ENCODE assay signal across 18 cellular contexts in the genomic region with DNA sequence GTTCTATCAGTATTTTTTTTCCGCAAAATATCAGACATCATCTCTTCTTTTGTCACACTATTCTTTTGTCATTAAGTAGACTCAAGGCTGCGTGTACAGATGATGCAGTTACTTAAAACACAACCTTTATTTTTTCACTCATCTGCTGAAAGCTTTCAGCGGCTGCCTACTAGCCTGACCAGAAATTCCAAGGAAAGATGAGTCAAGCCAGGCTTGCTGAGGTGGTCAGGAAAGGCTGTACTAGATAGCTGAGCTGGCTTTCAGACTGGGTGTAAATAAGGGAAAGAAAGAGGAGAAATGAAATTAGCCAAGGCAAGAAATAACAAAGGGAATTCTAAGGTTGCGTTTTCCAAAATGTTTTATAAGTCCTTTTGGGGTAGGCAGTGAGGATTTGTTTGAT. TPM values are rescaled to one million over a fixed set of nuclear protein-coding genes. Genes with fewer than 3 reads are reported as not detected.
DNase-seq lines count a peak whose midpoint lies in the region; ATAC-seq and TF ChIP-seq lines count a peak whose summit lies in the region.
"Had no signal": no experiment of that assay in that cellular context is flagged by ENCODE, and none has a peak within 500 bp of the region (broad histone marks: within the 10 kb centered on the region; RNA-seq: fewer than 3 reads in every experiment).

No MANE protein-coding gene starts in this region.

- DNase-seq in AG08395 (ENCODE audit: low spot score) = peak; percentile 13
- peak; percentile 61 for DNase-seq in PC-3
- peak; percentile 63 for DNase-seq in brain microvascular endothelial cell
- DNase-seq in islet precursor cell = peak; percentile 71
- no peak for DNase-seq in posterior cingulate gyrus
- no peak for DNase-seq in GM20000 (ENCODE audit: low spot score)
- DNase-seq in OCI-M1 (lab: John Stamatoyannopoulos, UW) = no peak
- no peak for DNase-seq in activated naive CD4-positive, alpha-beta T cell treated with anti-CD3 and anti-CD28 coated beads, Interleukin-2, amount 50 U/mL, for 16 hours
- DNase-seq: activated CD8-positive, alpha-beta memory T cell treated with anti-CD3 and anti-CD28 coated beads, Interleukin-2, amount 10 ng/mL, durations not matched to agents 7 days and 5 days; activated naive CD4-positive, alpha-beta T cell; COR-L47; GF-D8; GOT3; lower lobe of right lung; NCI-H1092 treated with DMSO at 0.1 percent for 48 hours; uterus had no signal

- no peak overlapping the region for H2AFZ ChIP-seq in PC-3 (ENCODE audit: low read length)

- peaks cover 11% of the 10 kb centered on the region for H3K4me1 ChIP-seq in PC-3 (ENCODE audit: insufficient read depth, low read length)
- H3K4me1 ChIP-seq: esophagus muscularis mucosa, lower lobe of right lung, uterus had no signal

- no peak overlapping the region for H3K4me3 ChIP-seq in PC-3 (ENCODE audit: low read length)
- no peak overlapping the region for H3K4me3 ChIP-seq in brain microvascular endothelial cell (ENCODE audit: low read depth, low read length)
- H3K4me3 ChIP-seq: esophagus muscularis mucosa, lower lobe of right lung, skin epidermis, uterus had no signal

- no peaks in the 10 kb centered on the region for H3K27me3 ChIP-seq in PC-3 (ENCODE audit: low read length)
- no peaks in the 10 kb centered on the region for H3K27me3 ChIP-seq in brain microvascular endothelial cell (replicated peaks)
- H3K27me3 ChIP-seq: esophagus muscularis mucosa had no signal

- H3K4me2 ChIP-seq in PC-3 (ENCODE audit: low read length) = 0 out of 2 replicates have a peak overlapping the region, but pooled peaks have one; percentile 4

- intact Hi-C loops in PC-3 (cut with micrococcal nuclease) = no loop called here
- intact Hi-C loops in posterior cingulate gyrus (cut with DNase I) = no loop called here

- in situ Hi-C loops in brain microvascular endothelial cell (cut with HindIII; ENCODE audit: low pct_ligation_motif_present, low sequenced_read_pairs) = no loop called here

- H3K27ac ChIP-seq in PC-3 (ENCODE audit: low read length) (no peak overlapping the region), brain microvascular endothelial cell (no peak overlapping the region)
- H3K27ac ChIP-seq: esophagus muscularis mucosa, lower lobe of right lung, skin epidermis, uterus had no signal

- H3K9me2 ChIP-seq in PC-3 (replicated peaks; ENCODE audit: low read length) = no peaks in the 10 kb centered on the region

- H3K36me3 ChIP-seq in PC-3 (ENCODE audit: low read depth, low read length) = no peaks in the 10 kb centered on the region
- H3K36me3 ChIP-seq in brain microvascular endothelial cell (replicated peaks) = no peaks in the 10 kb centered on the region
- H3K36me3 ChIP-seq: esophagus muscularis mucosa, lower lobe of right lung, uterus had no signal

- no peaks in the 10 kb centered on the region for H3K9me3 ChIP-seq in PC-3 (ENCODE audit: low read length)
- H3K9me3 ChIP-seq: esophagus muscularis mucosa, lower lobe of right lung, uterus had no signal

- peak; percentile 78 for ATAC-seq in PC-3
- ATAC-seq: activated CD8-positive, alpha-beta memory T cell treated with anti-CD3 and anti-CD28 coated beads, Interleukin-2, amount 10 ng/mL, durations not matched to agents 7 days and 5 days; lower lobe of right lung had no signal

- BruUV-seq in PC-3 (replicated peaks; lab: Mats Ljungman, UMichigan) = no TSS peak

- H3K9ac ChIP-seq in PC-3 (ENCODE audit: low read length) = no peak overlapping the region

- TF ChIP-seq CTCF in PC-3 (conservative IDR thresholded peaks at IDR 0.05; ENCODE audit: low read depth, low read length) (no peak), brain microvascular endothelial cell (IDR thresholded peaks at IDR 0.05; ENCODE audit: low read depth, low read length, missing control alignments) (no peak), GM20000 (IDR thresholded peaks at IDR 0.05; ENCODE audit: extremely low read depth, missing control alignments) (no peak)

- H3K79me2 ChIP-seq in PC-3 (ENCODE audit: low read length) = peaks cover 78% of the 10 kb centered on the region

- H3F3A ChIP-seq in PC-3 (ENCODE audit: low read length, unreplicated experiment) = no peaks in the 10 kb centered on the region

- POLR2A ChIA-PET in PC-3 (lab: Charles Lee; ENCODE audit: unreplicated experiment) = no interaction called here

- CTCF ChIA-PET in PC-3 (lab: Charles Lee) = no interaction called here

- H4K20me1 ChIP-seq in PC-3 (ENCODE audit: low read length) = 0 out of 2 replicates have a peak, but pooled peaks cover 8% of the 10 kb centered on the region

RNA-seq across cellular contexts. Expression of gene STK26, which starts 17.9 kb away (rescaled TPM):
- total RNA-seq in PC-3 (2014; rRNA removed) = 47.4 and 50.7 TPM in 2 replicates

Comparison
In these comparisons a context has a peak if more than half of its experiments do, and no peak if none do; other contexts are left out.
1. DNase-seq: peak in AG08395 (single experiment), PC-3 (single experiment), brain microvascular endothelial cell (single experiment) and islet precursor cell (single experiment); none in posterior cingulate gyrus (0 of 10), GM20000 (single experiment), OCI-M1 (single experiment) and activated naive CD4-positive, alpha-beta T cell treated with anti-CD3 and anti-CD28 coated beads, Interleukin-2, amount 50 U/mL, for 16 hours (single experiment).